In the genomic region with DNA sequence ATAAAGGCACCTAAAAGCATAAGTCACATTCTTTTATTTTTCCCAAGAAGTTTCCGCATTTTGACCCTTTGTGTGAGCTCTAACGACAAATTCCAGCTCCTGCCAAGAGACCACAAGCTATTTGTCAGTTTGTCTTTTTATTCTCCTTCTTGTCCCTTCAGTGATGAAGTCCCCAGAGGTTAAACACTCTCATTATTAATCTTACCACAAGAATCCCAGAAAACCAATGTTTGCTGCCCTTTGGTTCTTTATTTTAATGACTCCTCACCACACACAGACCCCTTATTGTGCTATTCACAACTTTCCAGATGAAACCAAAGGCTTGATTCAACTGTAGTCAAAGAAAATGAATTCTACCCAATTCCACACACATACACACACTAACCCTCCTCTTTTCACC, we compare ENCODE assay signal across 16 cellular contexts. TPM values are rescaled to one million over a fixed set of nuclear protein-coding genes. Genes with fewer than 3 reads are reported as not detected.
DNase-seq lines count a peak whose midpoint lies in the region; ATAC-seq and TF ChIP-seq lines count a peak whose summit lies in the region.
"Had no signal": no experiment of that assay in that cellular context is flagged by ENCODE, and none has a peak within 500 bp of the region (broad histone marks: within the 10 kb centered on the region; RNA-seq: fewer than 3 reads in every experiment).

No MANE protein-coding gene starts in this region.

- H4K8ac ChIP-seq in neuronal stem cell (ENCODE audit: low read depth, low read length) = no peak overlapping the region

- no peaks in the 10 kb centered on the region for H3K27me3 Mint-ChIP-seq in HFFc6 (ENCODE audit: insufficient read depth)
- H3K27me3 Mint-ChIP-seq: IgD-negative memory B cell had no signal

- ATAC-seq in HG02571 (IDR thresholded peaks at IDR 0.05; ENCODE audit: unreplicated experiment) = no peak
- ATAC-seq: HCT116 had no signal

- H4K91ac ChIP-seq in neuronal stem cell (ENCODE audit: low read depth, low read length, poor library complexity) = no peak overlapping the region

- H3K4me1 ChIP-seq in neuronal stem cell (ENCODE audit: control insufficient read depth in 2 of 2, insufficient read depth in 1 of 2, low read depth in 1 of 2, low read length in 2 of 2) = peaks cover 4% of the 10 kb centered on the region in 2 donors

- H2BK120ac ChIP-seq in neuronal stem cell (ENCODE audit: low read depth, low read length) = no peak overlapping the region

- no peak overlapping the region for H3K18ac ChIP-seq in neuronal stem cell (ENCODE audit: low read length)

- H3K14ac ChIP-seq in neuronal stem cell (ENCODE audit: low read length) = no peak overlapping the region

- H3K4ac ChIP-seq in neuronal stem cell (ENCODE audit: low read length) = no peak overlapping the region

- no peaks in the 10 kb centered on the region for H3K9me3 Mint-ChIP-seq in HFFc6

- H3K36me3 ChIP-seq in neuronal stem cell (replicated peaks in 1 of 2; ENCODE audit: control insufficient read depth in 2 of 2, insufficient read depth in 2 of 2, low read length in 2 of 2) = no peaks in the 10 kb centered on the region

- DNase-seq in Caki2 (ENCODE audit: low read depth) = peak; percentile 73
- DNase-seq in LHCN-M2 (ENCODE audit: low read depth) = peak; percentile 24
- DNase-seq in SK-MEL-5 (ENCODE audit: low read depth, low spot score) = peak; percentile 37
- no peak for DNase-seq in neuronal stem cell (ENCODE audit: low spot score)
- DNase-seq in HFFc6 = no peak
- DNase-seq in mesenteric fat pad (ENCODE audit: low spot score) = no peak
- DNase-seq: DND-41, GM23248, Kasumi-1, NCI-H187 treated with DMSO at 0.1 percent for 48 hours, RPMI8226, SIG-M5, SW 1271 had no signal

- H3K4me3 ChIP-seq in neuronal stem cell (ENCODE audit: low read length in 2 of 2) = no peak overlapping the region
- H3K4me3 ChIP-seq: GM23248 had no signal

- no peak overlapping the region for H2BK15ac ChIP-seq in neuronal stem cell (ENCODE audit: low read length)

- no peak overlapping the region for H2AK5ac ChIP-seq in neuronal stem cell (ENCODE audit: low read depth, low read length)

- H2AFZ ChIP-seq in neuronal stem cell (ENCODE audit: low read length) = no peak overlapping the region
- H2AFZ ChIP-seq: GM23248 had no signal

- WGBS in neuronal stem cell (ENCODE audit: extremely low coverage in 2 of 2, insufficient read length in 2 of 2, insufficient replicate concordance in 1 of 2), 2 donors = no CpG with 5 or more reads among the region's 2 CpGs

- in situ Hi-C loops in Caki2 (cut with HindIII; ENCODE audit: low pct_unique_long_range_greater_than_20kb, low sequenced_read_pairs) (no loop called here), SK-MEL-5 (cut with HindIII; ENCODE audit: low pct_unique_long_range_greater_than_20kb, low sequenced_read_pairs) (no loop called here)

- no peak overlapping the region for H3K4me3 Mint-ChIP-seq in HFFc6
- H3K4me3 Mint-ChIP-seq: IgD-negative memory B cell had no signal

- no peak for TF ChIP-seq CTCF in HFFc6 (IDR thresholded peaks at IDR 0.05)

- no peak overlapping the region for H3K4me2 ChIP-seq in neuronal stem cell (ENCODE audit: insufficient read depth, low read length, poor library complexity, severe bottlenecking)

- H2BK12ac ChIP-seq in neuronal stem cell (ENCODE audit: low read length) = no peak overlapping the region

- H3K4me1 Mint-ChIP-seq in HFFc6 (ENCODE audit: low read depth) = no peaks in the 10 kb centered on the region
- H3K4me1 Mint-ChIP-seq: IgD-negative memory B cell had no signal

- H3K27ac Mint-ChIP-seq in HFFc6 = no peak overlapping the region
- H3K27ac Mint-ChIP-seq: IgD-negative memory B cell had no signal

- H3K79me1 ChIP-seq in neuronal stem cell (ENCODE audit: low read depth, low read length) = no peaks in the 10 kb centered on the region

- H3K9ac ChIP-seq in neuronal stem cell (ENCODE audit: low read depth, low read length, poor library complexity) = no peak overlapping the region
- H3K9ac ChIP-seq: GM23248 had no signal

- peak overlapping the region; percentile 23 for H3K27ac ChIP-seq in neuronal stem cell (replicated peaks; ENCODE audit: low read length)
- H3K27ac ChIP-seq: GM23248 had no signal

- peaks cover 0 to 4% of the 10 kb centered on the region in 2 donors for H3K9me3 ChIP-seq in neuronal stem cell (replicated peaks in 1 of 2; ENCODE audit: control insufficient read depth in 2 of 2, insufficient read depth in 1 of 2, low read depth in 1 of 2, low read length in 2 of 2)

- peaks cover 0 to 61% (median 0%) of the 10 kb centered on the region in 3 experiments for H3K27me3 ChIP-seq in neuronal stem cell (ENCODE audit: control insufficient read depth in 3 of 3, insufficient read depth in 3 of 3, low read depth in 1 of 3, low read length in 3 of 3)

- H3K23ac ChIP-seq in neuronal stem cell (ENCODE audit: low read depth, low read length, poor library complexity) = no peak overlapping the region

- H3K36me3 Mint-ChIP-seq in HFFc6 (ENCODE audit: low read depth) = no peaks in the 10 kb centered on the region
- H3K36me3 Mint-ChIP-seq: IgD-negative memory B cell had no signal

- no peak overlapping the region for H2BK5ac ChIP-seq in neuronal stem cell (ENCODE audit: low read length)

RNA-seq across cellular contexts. Expression of gene PCTP, which starts 43.8 kb away (rescaled TPM):
- total RNA-seq in Caki2 (2014; rRNA removed; shearing (Covaris generic); ENCODE audit: low replicate concordance) = 27.9 and 39.6 TPM in 2 replicates
- total RNA-seq in LHCN-M2 (2014; rRNA removed) (19.8 and 20.2 TPM in 2 replicates), mesenteric fat pad (22.5 TPM)
- polyA plus RNA-seq in LHCN-M2 (2012) = 11.2 TPM
- total RNA-seq in SK-MEL-5 (2014; rRNA removed; shearing (Covaris generic)) = 51.6 and 51.8 TPM in 2 replicates
- polyA plus RNA-seq in SK-MEL-5 (2015; cell fraction: cytosol; rRNA removed) = 54.4 and 59.5 TPM in 2 replicates
- polyA plus RNA-seq in SK-MEL-5 (2015; cell fraction: nucleus; rRNA removed) = 23.6 and 29.9 TPM in 2 replicates
- 19.5 TPM for polyA plus RNA-seq in neuronal stem cell (2013, experiment 1 of 2)
- polyA plus RNA-seq in neuronal stem cell (2013, experiment 2 of 2) = 19.9 TPM
- 10 to 100 TPM in 4 of 6 experiments, 1 to 10 TPM in 2; 9.7 to 13.5 (median 11.2) TPM for total RNA-seq in HFFc6 (2021; fragmentation: NEBNext Ultra II Directional; extraction: Animal tissue kit (Norgen Biotek cat#: 25700))

Comparison
In these comparisons a context has a peak if more than half of its experiments do, and no peak if none do; other contexts are left out.
1. DNase-seq: peak in Caki2 (single experiment), LHCN-M2 (single experiment) and SK-MEL-5 (single experiment); none in neuronal stem cell (single experiment), HFFc6 (single experiment) and mesenteric fat pad (single experiment).